Comparison of ENCODE assay signal across 10 cellular contexts in the genomic region with DNA sequence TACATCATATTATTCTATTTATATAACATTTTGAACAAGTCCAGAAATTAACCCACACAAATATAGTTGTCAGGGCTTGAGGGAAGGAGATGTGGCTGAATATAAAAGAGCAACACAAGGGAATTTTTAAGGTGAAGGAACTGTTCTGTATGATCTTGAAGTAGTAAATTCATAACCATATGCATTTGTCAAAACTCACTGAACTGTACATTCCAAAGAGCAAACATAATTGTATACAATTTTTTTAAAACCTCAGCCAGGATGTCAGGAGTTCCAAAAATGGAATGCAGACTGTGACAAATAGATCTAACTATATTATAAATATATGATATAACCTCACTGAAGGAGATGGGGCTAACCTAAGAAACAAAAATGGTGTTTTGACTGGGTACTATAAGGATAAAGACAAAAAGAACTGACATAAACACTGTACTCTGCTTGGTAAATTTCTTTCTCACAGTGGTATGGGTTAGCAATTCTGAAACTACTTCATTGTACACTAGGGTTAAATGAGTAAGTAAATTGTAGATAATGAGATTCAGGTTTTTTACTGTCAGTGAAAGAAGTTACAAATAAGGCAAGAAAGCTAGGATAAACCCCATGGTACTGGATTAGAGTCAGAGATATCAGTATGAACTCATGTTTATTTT. TPM values are rescaled to one million over a fixed set of nuclear protein-coding genes. Genes with fewer than 3 reads are reported as not detected.
DNase-seq lines count a peak whose midpoint lies in the region; ATAC-seq and TF ChIP-seq lines count a peak whose summit lies in the region.
"Had no signal": no experiment of that assay in that cellular context is flagged by ENCODE, and none has a peak within 500 bp of the region (broad histone marks: within the 10 kb centered on the region; RNA-seq: fewer than 3 reads in every experiment).

No MANE protein-coding gene starts in this region.

- peak overlapping the region; percentile 50 for H3K27ac Mint-ChIP-seq in activated T-cell treated with anti-CD3 and anti-CD28 coated beads, Interleukin-2, amount 50 U/mL, for 24 hours
- H3K27ac Mint-ChIP-seq in mesothelial cell of epicardium = peak overlapping the region; percentile 34
- H3K27ac Mint-ChIP-seq: activated B cell treated with CpG ODN at 0.5 μM for 24 hours had no signal

- TF ChIP-seq CTCF in mesothelial cell of epicardium (IDR thresholded peaks at IDR 0.05; ENCODE audit: unreplicated experiment) = no peak
- TF ChIP-seq CTCF in body of pancreas (IDR thresholded peaks at IDR 0.05) = no peak
- TF ChIP-seq CTCF in vagina (IDR thresholded peaks at IDR 0.05) = no peak

- H3K9me3 ChIP-seq in body of pancreas (no peaks in the 10 kb centered on the region), vagina (no peaks in the 10 kb centered on the region)

- H3K27me3 Mint-ChIP-seq in activated T-cell treated with anti-CD3 and anti-CD28 coated beads, Interleukin-2, amount 50 U/mL, for 24 hours = no peaks in the 10 kb centered on the region
- no peaks in the 10 kb centered on the region for H3K27me3 Mint-ChIP-seq in mesothelial cell of epicardium (ENCODE audit: low read depth)
- H3K27me3 Mint-ChIP-seq: activated B cell treated with CpG ODN at 0.5 μM for 24 hours had no signal

- H3K27me3 ChIP-seq in body of pancreas = no peaks in the 10 kb centered on the region
- H3K27me3 ChIP-seq in vagina = no peaks in the 10 kb centered on the region
- H3K27me3 ChIP-seq: hepatocyte had no signal

- no peak overlapping the region for H3K4me3 ChIP-seq in body of pancreas
- no peak overlapping the region for H3K4me3 ChIP-seq in vagina
- H3K4me3 ChIP-seq: hepatocyte had no signal

- POLR2A ChIA-PET in HEK293T (lab: Yijun Ruan, JAX) = no interaction called here

- ATAC-seq in GM21619 (IDR thresholded peaks at IDR 0.05; ENCODE audit: unreplicated experiment) = peak; percentile 95
- peak; percentile 91 for ATAC-seq in HG03196 (IDR thresholded peaks at IDR 0.05; ENCODE audit: unreplicated experiment)
- ATAC-seq in body of pancreas = no peak

- no peaks in the 10 kb centered on the region for H3K36me3 ChIP-seq in body of pancreas (replicated peaks in 1 of 2; ENCODE audit: insufficient read depth in 1 of 2, low read depth in 2 of 2)
- no peaks in the 10 kb centered on the region for H3K36me3 ChIP-seq in vagina

- H3K4me1 Mint-ChIP-seq in activated T-cell treated with anti-CD3 and anti-CD28 coated beads, Interleukin-2, amount 50 U/mL, for 24 hours (ENCODE audit: low read depth) = peaks cover 55% of the 10 kb centered on the region
- peaks cover 21% of the 10 kb centered on the region for H3K4me1 Mint-ChIP-seq in mesothelial cell of epicardium

- peaks cover 26% of the 10 kb centered on the region for H3K4me1 ChIP-seq in body of pancreas
- H3K4me1 ChIP-seq in vagina = peaks cover 15% of the 10 kb centered on the region

- DNase-seq in activated T-cell treated with anti-CD3 and anti-CD28 coated beads, Interleukin-2, amount 50 U/mL, for 24 hours = no peak
- DNase-seq in activated T-cell treated with anti-CD3 and anti-CD28 coated beads, Interleukin-2, amount 50 U/mL, for 48 hours = no peak
- no peak for DNase-seq in mesothelial cell of epicardium (ENCODE audit: low spot score in 2 of 2, unreplicated experiment in 2 of 2)
- DNase-seq in body of pancreas = no peak
- no peak for DNase-seq in HEK293T (ENCODE audit: extremely low spot score)
- DNase-seq in vagina (ENCODE audit: extremely low spot score in 2 of 2) = no peak
- DNase-seq: activated B cell treated with CpG ODN at 0.5 μM for 24 hours had no signal

- H3K27ac ChIP-seq in body of pancreas (no peak overlapping the region), vagina (no peak overlapping the region)
- H3K27ac ChIP-seq: hepatocyte had no signal

- intact Hi-C loops in body of pancreas (cut with DNase I) = no loop called here
- intact Hi-C loops in vagina (cut with DNase I) = no loop called here

- H3K4me3 Mint-ChIP-seq in activated T-cell treated with anti-CD3 and anti-CD28 coated beads, Interleukin-2, amount 50 U/mL, for 24 hours = no peak overlapping the region
- no peak overlapping the region for H3K4me3 Mint-ChIP-seq in mesothelial cell of epicardium
- H3K4me3 Mint-ChIP-seq: activated B cell treated with CpG ODN at 0.5 μM for 24 hours had no signal

- peaks cover 27% of the 10 kb centered on the region for H3K36me3 Mint-ChIP-seq in activated T-cell treated with anti-CD3 and anti-CD28 coated beads, Interleukin-2, amount 50 U/mL, for 24 hours (ENCODE audit: low read depth)
- peaks cover 7% of the 10 kb centered on the region for H3K36me3 Mint-ChIP-seq in mesothelial cell of epicardium

- TF ChIP-seq POLR2A in body of pancreas (IDR thresholded peaks at IDR 0.05) (no peak), vagina (IDR thresholded peaks at IDR 0.05) (no peak)

- no peaks in the 10 kb centered on the region for H3K9me3 Mint-ChIP-seq in activated T-cell treated with anti-CD3 and anti-CD28 coated beads, Interleukin-2, amount 50 U/mL, for 24 hours
- no peaks in the 10 kb centered on the region for H3K9me3 Mint-ChIP-seq in mesothelial cell of epicardium
- H3K9me3 Mint-ChIP-seq: activated B cell treated with CpG ODN at 0.5 μM for 24 hours had no signal

- CTCF ChIA-PET in HEK293T (lab: Yijun Ruan, JAX) = interaction anchor here (1.0 kb wide), 1 partner anchor 23 kb away, joined by 4 read pairs; no protein-coding TSS in a partner anchor

TF ChIP-seq in HEK293T, 16 proteins besides CTCF, POLR2A, EP300 and RAD21:
- TF ChIP-seq ELF4 (IDR thresholded peaks at IDR 0.05) (no peak), BHLHE40 (IDR thresholded peaks at IDR 0.05; ENCODE audit: borderline replicate concordance) (no peak)
- TF ChIP-seq, protein P1, sequence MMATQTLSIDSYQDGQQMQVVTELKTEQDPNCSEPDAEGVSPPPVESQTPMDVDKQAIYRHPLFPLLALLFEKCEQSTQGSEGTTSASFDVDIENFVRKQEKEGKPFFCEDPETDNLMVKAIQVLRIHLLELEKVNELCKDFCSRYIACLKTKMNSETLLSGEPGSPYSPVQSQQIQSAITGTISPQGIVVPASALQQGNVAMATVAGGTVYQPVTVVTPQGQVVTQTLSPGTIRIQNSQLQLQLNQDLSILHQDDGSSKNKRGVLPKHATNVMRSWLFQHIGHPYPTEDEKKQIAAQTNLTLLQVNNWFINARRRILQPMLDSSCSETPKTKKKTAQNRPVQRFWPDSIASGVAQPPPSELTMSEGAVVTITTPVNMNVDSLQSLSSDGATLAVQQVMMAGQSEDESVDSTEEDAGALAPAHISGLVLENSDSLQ (IDR thresholded peaks at IDR 0.05) = no peak

RNA-seq across cellular contexts. Expression of a gene that starts 14.4 kb away (rescaled TPM):
- 76.0 to 80.5 TPM (median 79.4 TPM) in 3 replicates for total RNA-seq in mesothelial cell of epicardium
- 10 to 100 TPM; 46.4 to 59.0 TPM for total RNA-seq in body of pancreas
- 45.4 TPM for total RNA-seq in vagina
